1 cellular context compared by ENCODE assay signal in the genomic region with DNA sequence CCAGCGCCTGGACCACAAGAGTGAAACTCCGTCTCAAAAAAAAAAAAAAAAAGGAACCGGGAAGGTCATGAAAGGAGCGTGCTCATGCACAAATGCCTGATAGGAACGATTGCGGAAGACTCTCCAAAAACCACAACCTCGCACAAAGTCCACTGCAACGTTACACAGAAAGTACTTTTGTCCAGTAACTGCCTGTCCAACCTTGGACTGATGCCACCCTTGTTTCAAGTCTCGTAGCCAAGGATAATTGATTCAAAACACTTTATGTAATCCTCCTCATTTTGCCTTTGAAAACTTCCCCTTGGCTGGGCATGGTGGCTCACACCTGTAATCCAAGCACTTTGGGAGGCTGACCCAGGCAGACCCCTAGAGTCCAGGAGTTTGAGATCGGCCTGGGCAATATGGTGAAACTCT.
A peak's percentile ranks its signal among the peaks of the same experiment; 100 is the strongest.
TF ChIP-seq lines count a peak whose summit lies in the region.

No MANE protein-coding gene starts in this region.

TF ChIP-seq in HepG2, 621 proteins besides CTCF, POLR2A, EP300 and RAD21 (continued from another document and continues in another):
- TF ChIP-seq NFYB (CRISPR knock-in tag; IDR thresholded peaks at IDR 0.05) (no peak), HMGA1 (CRISPR knock-in tag; conservative IDR thresholded peaks at IDR 0.05) (no peak), ZFX (CRISPR knock-in tag; IDR thresholded peaks at IDR 0.05; ENCODE audit: low read depth) (peak; percentile 55; the same call in 1 of the 2 replicates), ZNF674 (CRISPR knock-in tag; IDR thresholded peaks at IDR 0.05; ENCODE audit: low read depth) (no peak), ZFYVE20 (CRISPR knock-in tag; IDR thresholded peaks at IDR 0.05; ENCODE audit: borderline replicate concordance, low read depth) (no peak), ZNF543 (CRISPR knock-in tag; IDR thresholded peaks at IDR 0.05) (no peak), U2AF1 (optimal IDR thresholded peaks at IDR 0.05; ENCODE audit: low read depth, low read length) (no peak), RORA (CRISPR knock-in tag; IDR thresholded peaks at IDR 0.05) (no peak), HOXA5 (CRISPR knock-in tag; IDR thresholded peaks at IDR 0.05) (no peak), HOXA7 (CRISPR knock-in tag; IDR thresholded peaks at IDR 0.05) (no peak), ZNF24 (IDR thresholded peaks at IDR 0.05) (no peak), ZSCAN20 (CRISPR knock-in tag; IDR thresholded peaks at IDR 0.05; ENCODE audit: borderline replicate concordance) (no peak), JUNB (CRISPR knock-in tag; IDR thresholded peaks at IDR 0.05; ENCODE audit: borderline replicate concordance) (no peak), ARID2 (CRISPR knock-in tag; IDR thresholded peaks at IDR 0.05; ENCODE audit: borderline replicate concordance) (no peak; the same call in 1 of the 2 replicates), SUZ12 (IDR thresholded peaks at IDR 0.05; ENCODE audit: low read depth, low read length) (no peak), ZC3H4 (CRISPR knock-in tag; IDR thresholded peaks at IDR 0.05; ENCODE audit: borderline replicate concordance) (no peak), AGO2 (optimal IDR thresholded peaks at IDR 0.05; ENCODE audit: low read depth, low read length) (no peak), MBD4 (IDR thresholded peaks at IDR 0.05; ENCODE audit: borderline replicate concordance, low read length) (no peak; the same call in 1 of the 2 replicates), ZNF7 (CRISPR knock-in tag; IDR thresholded peaks at IDR 0.05) (no peak), ZNF878 (CRISPR knock-in tag; IDR thresholded peaks at IDR 0.05) (no peak), TBX2 (CRISPR knock-in tag; IDR thresholded peaks at IDR 0.05; ENCODE audit: borderline replicate concordance) (peak; percentile 87), HOXA9 (CRISPR knock-in tag; IDR thresholded peaks at IDR 0.05; ENCODE audit: borderline replicate concordance) (no peak), ZNF354B (CRISPR knock-in tag; IDR thresholded peaks at IDR 0.05) (no peak), ADNP (CRISPR knock-in tag; IDR thresholded peaks at IDR 0.05) (peak; percentile 12; the same call in 1 of the 2 replicates), ZNF749 (CRISPR knock-in tag; IDR thresholded peaks at IDR 0.05; ENCODE audit: borderline replicate concordance) (no peak), TBL1XR1 (IDR thresholded peaks at IDR 0.05; ENCODE audit: borderline replicate concordance, low read length, partially characterized antibody) (peak; percentile 23), CC2D1A (CRISPR knock-in tag; IDR thresholded peaks at IDR 0.05) (no peak), ZNF780A (CRISPR knock-in tag; IDR thresholded peaks at IDR 0.05) (no peak), FOXK2 (IDR thresholded peaks at IDR 0.05) (peak; percentile 51; the same call in 1 of the 2 replicates), ZNF546 (CRISPR knock-in tag; conservative IDR thresholded peaks at IDR 0.05) (no peak), HDAC2 (CRISPR knock-in tag; IDR thresholded peaks at IDR 0.05) (peak; percentile 93), GPN1 (CRISPR knock-in tag; IDR thresholded peaks at IDR 0.05; ENCODE audit: borderline replicate concordance) (no peak), ZNF296 (CRISPR knock-in tag; conservative IDR thresholded peaks at IDR 0.05) (no peak)
- TF ChIP-seq, protein P1, sequence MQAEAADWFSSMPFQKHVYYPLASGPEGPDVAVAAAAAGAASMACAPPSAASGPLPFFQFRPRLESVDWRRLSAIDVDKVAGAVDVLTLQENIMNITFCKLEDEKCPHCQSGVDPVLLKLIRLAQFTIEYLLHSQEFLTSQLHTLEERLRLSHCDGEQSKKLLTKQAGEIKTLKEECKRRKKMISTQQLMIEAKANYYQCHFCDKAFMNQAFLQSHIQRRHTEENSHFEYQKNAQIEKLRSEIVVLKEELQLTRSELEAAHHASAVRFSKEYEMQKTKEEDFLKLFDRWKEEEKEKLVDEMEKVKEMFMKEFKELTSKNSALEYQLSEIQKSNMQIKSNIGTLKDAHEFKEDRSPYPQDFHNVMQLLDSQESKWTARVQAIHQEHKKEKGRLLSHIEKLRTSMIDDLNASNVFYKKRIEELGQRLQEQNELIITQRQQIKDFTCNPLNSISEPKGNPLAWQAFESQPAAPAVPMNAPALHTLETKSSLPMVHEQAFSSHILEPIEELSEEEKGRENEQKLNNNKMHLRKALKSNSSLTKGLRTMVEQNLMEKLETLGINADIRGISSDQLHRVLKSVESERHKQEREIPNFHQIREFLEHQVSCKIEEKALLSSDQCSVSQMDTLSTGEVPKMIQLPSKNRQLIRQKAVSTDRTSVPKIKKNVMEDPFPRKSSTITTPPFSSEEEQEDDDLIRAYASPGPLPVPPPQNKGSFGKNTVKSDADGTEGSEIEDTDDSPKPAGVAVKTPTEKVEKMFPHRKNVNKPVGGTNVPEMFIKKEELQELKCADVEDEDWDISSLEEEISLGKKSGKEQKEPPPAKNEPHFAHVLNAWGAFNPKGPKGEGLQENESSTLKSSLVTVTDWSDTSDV (CRISPR knock-in tag; IDR thresholded peaks at IDR 0.05) = no peak
- TF ChIP-seq, protein P2, sequence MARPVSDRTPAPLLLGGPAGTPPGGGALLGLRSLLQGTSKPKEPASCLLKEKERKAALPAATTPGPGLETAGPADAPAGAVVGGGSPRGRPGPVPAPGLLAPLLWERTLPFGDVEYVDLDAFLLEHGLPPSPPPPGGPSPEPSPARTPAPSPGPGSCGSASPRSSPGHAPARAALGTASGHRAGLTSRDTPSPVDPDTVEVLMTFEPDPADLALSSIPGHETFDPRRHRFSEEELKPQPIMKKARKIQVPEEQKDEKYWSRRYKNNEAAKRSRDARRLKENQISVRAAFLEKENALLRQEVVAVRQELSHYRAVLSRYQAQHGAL (CRISPR knock-in tag; IDR thresholded peaks at IDR 0.05; ENCODE audit: not compliant biosample characterization) = no peak
- TF ChIP-seq, protein P3, sequence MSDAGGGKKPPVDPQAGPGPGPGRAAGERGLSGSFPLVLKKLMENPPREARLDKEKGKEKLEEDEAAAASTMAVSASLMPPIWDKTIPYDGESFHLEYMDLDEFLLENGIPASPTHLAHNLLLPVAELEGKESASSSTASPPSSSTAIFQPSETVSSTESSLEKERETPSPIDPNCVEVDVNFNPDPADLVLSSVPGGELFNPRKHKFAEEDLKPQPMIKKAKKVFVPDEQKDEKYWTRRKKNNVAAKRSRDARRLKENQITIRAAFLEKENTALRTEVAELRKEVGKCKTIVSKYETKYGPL (CRISPR knock-in tag; IDR thresholded peaks at IDR 0.05) = peak; percentile 85; the same call in 1 of the 2 replicates
- TF ChIP-seq, protein P4, sequence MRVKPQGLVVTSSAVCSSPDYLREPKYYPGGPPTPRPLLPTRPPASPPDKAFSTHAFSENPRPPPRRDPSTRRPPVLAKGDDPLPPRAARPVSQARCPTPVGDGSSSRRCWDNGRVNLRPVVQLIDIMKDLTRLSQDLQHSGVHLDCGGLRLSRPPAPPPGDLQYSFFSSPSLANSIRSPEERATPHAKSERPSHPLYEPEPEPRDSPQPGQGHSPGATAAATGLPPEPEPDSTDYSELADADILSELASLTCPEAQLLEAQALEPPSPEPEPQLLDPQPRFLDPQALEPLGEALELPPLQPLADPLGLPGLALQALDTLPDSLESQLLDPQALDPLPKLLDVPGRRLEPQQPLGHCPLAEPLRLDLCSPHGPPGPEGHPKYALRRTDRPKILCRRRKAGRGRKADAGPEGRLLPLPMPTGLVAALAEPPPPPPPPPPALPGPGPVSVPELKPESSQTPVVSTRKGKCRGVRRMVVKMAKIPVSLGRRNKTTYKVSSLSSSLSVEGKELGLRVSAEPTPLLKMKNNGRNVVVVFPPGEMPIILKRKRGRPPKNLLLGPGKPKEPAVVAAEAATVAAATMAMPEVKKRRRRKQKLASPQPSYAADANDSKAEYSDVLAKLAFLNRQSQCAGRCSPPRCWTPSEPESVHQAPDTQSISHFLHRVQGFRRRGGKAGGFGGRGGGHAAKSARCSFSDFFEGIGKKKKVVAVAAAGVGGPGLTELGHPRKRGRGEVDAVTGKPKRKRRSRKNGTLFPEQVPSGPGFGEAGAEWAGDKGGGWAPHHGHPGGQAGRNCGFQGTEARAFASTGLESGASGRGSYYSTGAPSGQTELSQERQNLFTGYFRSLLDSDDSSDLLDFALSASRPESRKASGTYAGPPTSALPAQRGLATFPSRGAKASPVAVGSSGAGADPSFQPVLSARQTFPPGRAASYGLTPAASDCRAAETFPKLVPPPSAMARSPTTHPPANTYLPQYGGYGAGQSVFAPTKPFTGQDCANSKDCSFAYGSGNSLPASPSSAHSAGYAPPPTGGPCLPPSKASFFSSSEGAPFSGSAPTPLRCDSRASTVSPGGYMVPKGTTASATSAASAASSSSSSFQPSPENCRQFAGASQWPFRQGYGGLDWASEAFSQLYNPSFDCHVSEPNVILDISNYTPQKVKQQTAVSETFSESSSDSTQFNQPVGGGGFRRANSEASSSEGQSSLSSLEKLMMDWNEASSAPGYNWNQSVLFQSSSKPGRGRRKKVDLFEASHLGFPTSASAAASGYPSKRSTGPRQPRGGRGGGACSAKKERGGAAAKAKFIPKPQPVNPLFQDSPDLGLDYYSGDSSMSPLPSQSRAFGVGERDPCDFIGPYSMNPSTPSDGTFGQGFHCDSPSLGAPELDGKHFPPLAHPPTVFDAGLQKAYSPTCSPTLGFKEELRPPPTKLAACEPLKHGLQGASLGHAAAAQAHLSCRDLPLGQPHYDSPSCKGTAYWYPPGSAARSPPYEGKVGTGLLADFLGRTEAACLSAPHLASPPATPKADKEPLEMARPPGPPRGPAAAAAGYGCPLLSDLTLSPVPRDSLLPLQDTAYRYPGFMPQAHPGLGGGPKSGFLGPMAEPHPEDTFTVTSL (CRISPR knock-in tag; IDR thresholded peaks at IDR 0.05; ENCODE audit: borderline replicate concordance) = peak; percentile 58; the same call in 1 of the 2 replicates
- TF ChIP-seq, protein P5, sequence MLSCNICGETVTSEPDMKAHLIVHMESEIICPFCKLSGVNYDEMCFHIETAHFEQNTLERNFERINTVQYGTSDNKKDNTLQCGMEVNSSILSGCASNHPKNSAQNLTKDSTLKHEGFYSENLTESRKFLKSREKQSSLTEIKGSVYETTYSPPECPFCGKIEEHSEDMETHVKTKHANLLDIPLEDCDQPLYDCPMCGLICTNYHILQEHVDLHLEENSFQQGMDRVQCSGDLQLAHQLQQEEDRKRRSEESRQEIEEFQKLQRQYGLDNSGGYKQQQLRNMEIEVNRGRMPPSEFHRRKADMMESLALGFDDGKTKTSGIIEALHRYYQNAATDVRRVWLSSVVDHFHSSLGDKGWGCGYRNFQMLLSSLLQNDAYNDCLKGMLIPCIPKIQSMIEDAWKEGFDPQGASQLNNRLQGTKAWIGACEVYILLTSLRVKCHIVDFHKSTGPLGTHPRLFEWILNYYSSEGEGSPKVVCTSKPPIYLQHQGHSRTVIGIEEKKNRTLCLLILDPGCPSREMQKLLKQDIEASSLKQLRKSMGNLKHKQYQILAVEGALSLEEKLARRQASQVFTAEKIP (CRISPR knock-in tag; IDR thresholded peaks at IDR 0.05; ENCODE audit: borderline replicate concordance) = no peak
- TF ChIP-seq, protein P6, sequence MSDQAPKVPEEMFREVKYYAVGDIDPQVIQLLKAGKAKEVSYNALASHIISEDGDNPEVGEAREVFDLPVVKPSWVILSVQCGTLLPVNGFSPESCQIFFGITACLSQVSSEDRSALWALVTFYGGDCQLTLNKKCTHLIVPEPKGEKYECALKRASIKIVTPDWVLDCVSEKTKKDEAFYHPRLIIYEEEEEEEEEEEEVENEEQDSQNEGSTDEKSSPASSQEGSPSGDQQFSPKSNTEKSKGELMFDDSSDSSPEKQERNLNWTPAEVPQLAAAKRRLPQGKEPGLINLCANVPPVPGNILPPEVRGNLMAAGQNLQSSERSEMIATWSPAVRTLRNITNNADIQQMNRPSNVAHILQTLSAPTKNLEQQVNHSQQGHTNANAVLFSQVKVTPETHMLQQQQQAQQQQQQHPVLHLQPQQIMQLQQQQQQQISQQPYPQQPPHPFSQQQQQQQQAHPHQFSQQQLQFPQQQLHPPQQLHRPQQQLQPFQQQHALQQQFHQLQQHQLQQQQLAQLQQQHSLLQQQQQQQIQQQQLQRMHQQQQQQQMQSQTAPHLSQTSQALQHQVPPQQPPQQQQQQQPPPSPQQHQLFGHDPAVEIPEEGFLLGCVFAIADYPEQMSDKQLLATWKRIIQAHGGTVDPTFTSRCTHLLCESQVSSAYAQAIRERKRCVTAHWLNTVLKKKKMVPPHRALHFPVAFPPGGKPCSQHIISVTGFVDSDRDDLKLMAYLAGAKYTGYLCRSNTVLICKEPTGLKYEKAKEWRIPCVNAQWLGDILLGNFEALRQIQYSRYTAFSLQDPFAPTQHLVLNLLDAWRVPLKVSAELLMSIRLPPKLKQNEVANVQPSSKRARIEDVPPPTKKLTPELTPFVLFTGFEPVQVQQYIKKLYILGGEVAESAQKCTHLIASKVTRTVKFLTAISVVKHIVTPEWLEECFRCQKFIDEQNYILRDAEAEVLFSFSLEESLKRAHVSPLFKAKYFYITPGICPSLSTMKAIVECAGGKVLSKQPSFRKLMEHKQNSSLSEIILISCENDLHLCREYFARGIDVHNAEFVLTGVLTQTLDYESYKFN (CRISPR knock-in tag; conservative IDR thresholded peaks at IDR 0.05) = peak; percentile 96
- TF ChIP-seq, protein P7, sequence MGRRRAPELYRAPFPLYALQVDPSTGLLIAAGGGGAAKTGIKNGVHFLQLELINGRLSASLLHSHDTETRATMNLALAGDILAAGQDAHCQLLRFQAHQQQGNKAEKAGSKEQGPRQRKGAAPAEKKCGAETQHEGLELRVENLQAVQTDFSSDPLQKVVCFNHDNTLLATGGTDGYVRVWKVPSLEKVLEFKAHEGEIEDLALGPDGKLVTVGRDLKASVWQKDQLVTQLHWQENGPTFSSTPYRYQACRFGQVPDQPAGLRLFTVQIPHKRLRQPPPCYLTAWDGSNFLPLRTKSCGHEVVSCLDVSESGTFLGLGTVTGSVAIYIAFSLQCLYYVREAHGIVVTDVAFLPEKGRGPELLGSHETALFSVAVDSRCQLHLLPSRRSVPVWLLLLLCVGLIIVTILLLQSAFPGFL (CRISPR knock-in tag; IDR thresholded peaks at IDR 0.05) = no peak
- TF ChIP-seq, protein P8, sequence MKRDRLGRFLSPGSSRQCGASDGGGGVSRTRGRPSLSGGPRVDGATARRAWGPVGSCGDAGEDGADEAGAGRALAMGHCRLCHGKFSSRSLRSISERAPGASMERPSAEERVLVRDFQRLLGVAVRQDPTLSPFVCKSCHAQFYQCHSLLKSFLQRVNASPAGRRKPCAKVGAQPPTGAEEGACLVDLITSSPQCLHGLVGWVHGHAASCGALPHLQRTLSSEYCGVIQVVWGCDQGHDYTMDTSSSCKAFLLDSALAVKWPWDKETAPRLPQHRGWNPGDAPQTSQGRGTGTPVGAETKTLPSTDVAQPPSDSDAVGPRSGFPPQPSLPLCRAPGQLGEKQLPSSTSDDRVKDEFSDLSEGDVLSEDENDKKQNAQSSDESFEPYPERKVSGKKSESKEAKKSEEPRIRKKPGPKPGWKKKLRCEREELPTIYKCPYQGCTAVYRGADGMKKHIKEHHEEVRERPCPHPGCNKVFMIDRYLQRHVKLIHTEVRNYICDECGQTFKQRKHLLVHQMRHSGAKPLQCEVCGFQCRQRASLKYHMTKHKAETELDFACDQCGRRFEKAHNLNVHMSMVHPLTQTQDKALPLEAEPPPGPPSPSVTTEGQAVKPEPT (CRISPR knock-in tag; IDR thresholded peaks at IDR 0.05; ENCODE audit: low read depth) = 0 out of 2 replicates have a peak, but pooled peaks have one; percentile 61
- TF ChIP-seq, protein P9, sequence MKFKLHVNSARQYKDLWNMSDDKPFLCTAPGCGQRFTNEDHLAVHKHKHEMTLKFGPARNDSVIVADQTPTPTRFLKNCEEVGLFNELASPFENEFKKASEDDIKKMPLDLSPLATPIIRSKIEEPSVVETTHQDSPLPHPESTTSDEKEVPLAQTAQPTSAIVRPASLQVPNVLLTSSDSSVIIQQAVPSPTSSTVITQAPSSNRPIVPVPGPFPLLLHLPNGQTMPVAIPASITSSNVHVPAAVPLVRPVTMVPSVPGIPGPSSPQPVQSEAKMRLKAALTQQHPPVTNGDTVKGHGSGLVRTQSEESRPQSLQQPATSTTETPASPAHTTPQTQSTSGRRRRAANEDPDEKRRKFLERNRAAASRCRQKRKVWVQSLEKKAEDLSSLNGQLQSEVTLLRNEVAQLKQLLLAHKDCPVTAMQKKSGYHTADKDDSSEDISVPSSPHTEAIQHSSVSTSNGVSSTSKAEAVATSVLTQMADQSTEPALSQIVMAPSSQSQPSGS (CRISPR knock-in tag; IDR thresholded peaks at IDR 0.05) = peak; percentile 91
